Comparison of ENCODE assay signal across 8 cellular contexts in genomic region chr19:9792191-9793050, GRCh38. TPM values are rescaled to one million over a fixed set of nuclear protein-coding genes. Genes with fewer than 3 reads are reported as not detected.
DNase-seq lines count a peak whose midpoint lies in the region; ATAC-seq and TF ChIP-seq lines count a peak whose summit lies in the region.

No MANE protein-coding gene starts in this region.

- peak; percentile 92 for DNase-seq in DMS153 (lab: John Stamatoyannopoulos, UW)
- DNase-seq in NCI-H524 treated with DMSO at 0.1 percent for 48 hours (lab: John Stamatoyannopoulos, UW), result peak; percentile 15
- DNase-seq in activated CD4-positive, alpha-beta T cell treated with anti-CD3 and anti-CD28 coated beads, Interleukin-2, amount 50 U/mL, for 1 hour, result peak; percentile 95
- peak; percentile 97 for DNase-seq in colonic mucosa
- peak; percentile 67 for DNase-seq in kidney glomerular epithelial cell (lab: John Stamatoyannopoulos, UW)
- peak; percentile 84 to 89 (median 84) for DNase-seq in stimulated activated CD4-positive, alpha-beta T cell treated with anti-CD3 and anti-CD28 coated beads, Interleukin-12 subunit alpha, Interleukin-12 subunit beta, amount 100 ng/mL, for 48 hours (ENCODE audit: low read depth in 2 of 3, low spot score in 1 of 3)

- H3K27me3 ChIP-seq in colonic mucosa, result no peaks in the 10 kb centered on the region

- peak overlapping the region; percentile 82 for H3K27ac ChIP-seq in colonic mucosa

- H3K9me3 ChIP-seq in colonic mucosa, result no peaks in the 10 kb centered on the region

- ATAC-seq in HG03135 (IDR thresholded peaks at IDR 0.05; ENCODE audit: unreplicated experiment), result peak; percentile 55
- no peak for ATAC-seq in HG02884 (IDR thresholded peaks at IDR 0.05; ENCODE audit: unreplicated experiment)

- intact Hi-C loops in colonic mucosa (cut with DNase I), result loop anchor here (10.0 kb wide), 1 partner anchor 658 kb away; no protein-coding TSS in a partner anchor

- no peaks in the 10 kb centered on the region for H3K36me3 ChIP-seq in colonic mucosa

- TF ChIP-seq CTCF in colonic mucosa (IDR thresholded peaks at IDR 0.05), result no peak

- peak overlapping the region; percentile 77 to 78 for H3K9ac ChIP-seq in colonic mucosa (ENCODE audit: low read depth in 2 of 2, low read length in 2 of 2)

- H3K4me3 ChIP-seq in colonic mucosa, result peak overlapping the region; percentile 53

- H3K4me1 ChIP-seq in colonic mucosa, result no peaks in the 10 kb centered on the region

RNA-seq across cellular contexts. Expression of gene ZNF846, which starts 23.9 kb away (rescaled TPM):
- total RNA-seq in colonic mucosa, result 10 to 100 TPM in 1 of 2 donors, 1 to 10 TPM in 1; 9.2 to 10.5 TPM

RNA-seq across cellular contexts. Expression of gene FBXL12, which starts 26.5 kb away (rescaled TPM):
- 10 to 100 TPM; 30.5 to 30.7 TPM for total RNA-seq in colonic mucosa

RNA-seq across cellular contexts. Expression of gene UBL5, which starts 35.3 kb away (rescaled TPM):
- total RNA-seq in colonic mucosa, result 100 to 1,000 TPM; 316 to 384 TPM

RNA-seq across cellular contexts. Expression of gene PIN1, which starts 42.7 kb away (rescaled TPM):
- 10 to 100 TPM; 47.9 to 88.3 TPM for total RNA-seq in colonic mucosa

Comparison
In these comparisons a context has a peak if more than half of its experiments do, and no peak if none do; other contexts are left out.
1. DNase-seq: peak in every context shown above with its lines; median percentile 97 in colonic mucosa; 95 in activated CD4-positive, alpha-beta T cell treated with anti-CD3 and anti-CD28 coated beads, Interleukin-2, amount 50 U/mL, for 1 hour; 92 in DMS153; 84 in stimulated activated CD4-positive, alpha-beta T cell treated with anti-CD3 and anti-CD28 coated beads, Interleukin-12 subunit alpha, Interleukin-12 subunit beta, amount 100 ng/mL, for 48 hours; 67 in kidney glomerular epithelial cell; 15 in NCI-H524 treated with DMSO at 0.1 percent for 48 hours.